22 cellular contexts compared by ENCODE assay signal in genomic region chr16:28061702-28062101, GRCh38. TPM values are rescaled to one million over a fixed set of nuclear protein-coding genes. Genes with fewer than 3 reads are reported as not detected.
DNase-seq lines count a peak whose midpoint lies in the region; ATAC-seq, FAIRE-seq and TF ChIP-seq lines count a peak whose summit lies in the region.
"Had no signal": no experiment of that assay in that cellular context is flagged by ENCODE, and none has a peak within 500 bp of the region (broad histone marks: within the 10 kb centered on the region; RNA-seq: fewer than 3 reads in every experiment).

No MANE protein-coding gene starts in this region.

- no peaks in the 10 kb centered on the region for H3F3A ChIP-seq in GM23338 (replicated peaks; ENCODE audit: low read depth)

- WGBS in spleen, 5 donors = 71 to 77% (median 75%) methylated on average over 4 of the region's 4 CpGs
- WGBS in small intestine, 3 donors = 56 to 72% (median 68%) methylated on average over 4 of the region's 4 CpGs

- TF ChIP-seq CTCF in GM23338 (conservative IDR thresholded peaks at IDR 0.05; ENCODE audit: low read depth in 2 of 2) = no peak
- TF ChIP-seq CTCF in astrocyte (IDR thresholded peaks at IDR 0.05; ENCODE audit: insufficient read depth, low read depth, low read length) = no peak
- TF ChIP-seq CTCF in spleen (IDR thresholded peaks at IDR 0.05 in 8 of 11, conservative IDR thresholded peaks at IDR 0.05 in 3 of 11) = no peak
- TF ChIP-seq CTCF in tibial artery (IDR thresholded peaks at IDR 0.05) = no peak

- FAIRE-seq in astrocyte (lab: Jason Lieb, UNC) (no peak), small intestine (lab: Jason Lieb, UNC) (no peak)
- FAIRE-seq: GM12878, HepG2, K562 had no signal

- H3K4me1 ChIP-seq in GM23338 (ENCODE audit: insufficient read depth) = no peaks in the 10 kb centered on the region; the same call in 1 of the 2 replicates
- H3K4me1 ChIP-seq in astrocyte (ENCODE audit: insufficient read depth, low read length) = no peaks in the 10 kb centered on the region
- peaks cover 0 to 19% (median 13%) of the 10 kb centered on the region in 6 donors for H3K4me1 ChIP-seq in spleen
- peaks cover 0 to 21% (median 13%) of the 10 kb centered on the region in 4 donors for H3K4me1 ChIP-seq in tibial artery
- H3K4me1 ChIP-seq in small intestine (ENCODE audit: control insufficient read depth in 2 of 2, insufficient read depth in 1 of 2, low read depth in 1 of 2, low read length in 1 of 2) = no peaks in the 10 kb centered on the region
- H3K4me1 ChIP-seq: HAP-1 had no signal

- H3K4me2 ChIP-seq in GM23338 = no peak overlapping the region
- H3K4me2 ChIP-seq in astrocyte (ENCODE audit: low read length) = no peak overlapping the region
- H3K4me2 ChIP-seq: BLaER1 had no signal

- H3K9me3 ChIP-seq in astrocyte (ENCODE audit: insufficient read depth, low read depth, low read length) = no peaks in the 10 kb centered on the region
- H3K9me3 ChIP-seq in spleen = no peaks in the 10 kb centered on the region
- H3K9me3 ChIP-seq in tibial artery = no peaks in the 10 kb centered on the region
- H3K9me3 ChIP-seq in small intestine (ENCODE audit: control insufficient read depth, low read depth) = no peaks in the 10 kb centered on the region
- H3K9me3 ChIP-seq: BLaER1, HAP-1 had no signal

- no peaks in the 10 kb centered on the region for H3K9me2 ChIP-seq in GM23338 (ENCODE audit: insufficient read depth)

- H4K20me1 ChIP-seq in GM23338 (replicated peaks; ENCODE audit: insufficient read depth) = no peaks in the 10 kb centered on the region
- H4K20me1 ChIP-seq in astrocyte (ENCODE audit: insufficient read depth, low read length) = no peaks in the 10 kb centered on the region

- ATAC-seq in GM23338 (no peak), naive B cell (ENCODE audit: low read depth in 2 of 2) (no peak)
- ATAC-seq: CD8-positive, alpha-beta T cell; GM12878; K562; Panc1 had no signal

- no peak overlapping the region for H3K27ac ChIP-seq in GM23338 (ENCODE audit: low read depth)
- no peak overlapping the region for H3K27ac ChIP-seq in astrocyte (ENCODE audit: low read depth, low read length)
- no peak overlapping the region for H3K27ac ChIP-seq in spleen
- H3K27ac ChIP-seq in tibial artery = no peak overlapping the region
- H3K27ac ChIP-seq in small intestine (ENCODE audit: low read depth in 1 of 2, low read length in 1 of 2) = no peak overlapping the region
- H3K27ac ChIP-seq: BLaER1, HL-60 had no signal

- H3K27me3 Mint-ChIP-seq in GM23338 (ENCODE audit: insufficient read depth, low read depth, poor library complexity) = peaks cover 39% of the 10 kb centered on the region
- H3K27me3 Mint-ChIP-seq in astrocyte (ENCODE audit: low read depth, unreplicated experiment) = peaks cover 79% of the 10 kb centered on the region
- H3K27me3 Mint-ChIP-seq in naive B cell = peaks cover 42 to 74% (median 71%) of the 10 kb centered on the region in 3 donors

- H3K79me2 ChIP-seq in GM23338 (replicated peaks; ENCODE audit: insufficient read depth) (no peaks in the 10 kb centered on the region), astrocyte (ENCODE audit: insufficient read depth, low read length) (no peaks in the 10 kb centered on the region)

- H3K4me1 Mint-ChIP-seq in GM23338 (no peaks in the 10 kb centered on the region; the same call in 2 of the 3 replicates), astrocyte (ENCODE audit: low read depth, unreplicated experiment) (no peaks in the 10 kb centered on the region), naive B cell (peaks cover 0 to 3% (median 0%) of the 10 kb centered on the region in 3 donors)

- DNase-seq in GM23338 (ENCODE audit: low spot score) = no peak
- DNase-seq in astrocyte (ENCODE audit: low read depth) = no peak
- DNase-seq in naive B cell = no peak
- DNase-seq in spleen = peak; percentile 41
- DNase-seq in NCI-H187 treated with DMSO at 0.1 percent for 48 hours (lab: John Stamatoyannopoulos, UW) = no peak
- DNase-seq in tibial artery = no peak
- DNase-seq in small intestine = no peak
- DNase-seq: CD8-positive, alpha-beta T cell; DND-41; MM.1S; NCI-H1048; NCI-H146; NCI-H2029 treated with DMSO at 0.1 percent for 48 hours; NCI-H345 had no signal

- H2AFZ ChIP-seq in GM23338 (no peak overlapping the region), astrocyte (ENCODE audit: low read depth, low read length) (no peak overlapping the region)

- no peak overlapping the region for H3K9ac ChIP-seq in astrocyte (ENCODE audit: low read length)
- H3K9ac ChIP-seq: BLaER1 had no signal

- intact Hi-C loops in spleen (cut with DNase I; ENCODE audit: low total_unique reads) (no loop called here), tibial artery (cut with DNase I; ENCODE audit: low total_unique reads) (no loop called here)

- no peaks in the 10 kb centered on the region for H3K36me3 Mint-ChIP-seq in GM23338 (ENCODE audit: low read depth)
- H3K36me3 Mint-ChIP-seq in astrocyte (ENCODE audit: low read depth, unreplicated experiment) = no peaks in the 10 kb centered on the region
- H3K36me3 Mint-ChIP-seq in naive B cell = no peaks in the 10 kb centered on the region
- H3K36me3 Mint-ChIP-seq: CD8-positive, alpha-beta T cell had no signal

- H3K9me3 Mint-ChIP-seq in GM23338 (no peaks in the 10 kb centered on the region), astrocyte (ENCODE audit: unreplicated experiment) (peaks cover 6% of the 10 kb centered on the region), naive B cell (no peaks in the 10 kb centered on the region)
- H3K9me3 Mint-ChIP-seq: CD8-positive, alpha-beta T cell had no signal

- H3K27ac Mint-ChIP-seq in GM23338 (no peak overlapping the region), astrocyte (ENCODE audit: unreplicated experiment) (no peak overlapping the region), naive B cell (no peak overlapping the region)
- H3K27ac Mint-ChIP-seq: CD8-positive, alpha-beta T cell had no signal

- H3K36me3 ChIP-seq in GM23338 (ENCODE audit: insufficient read depth) (no peaks in the 10 kb centered on the region), astrocyte (ENCODE audit: insufficient read depth, low read length) (no peaks in the 10 kb centered on the region), spleen (no peaks in the 10 kb centered on the region), tibial artery (no peaks in the 10 kb centered on the region), small intestine (ENCODE audit: control insufficient read depth in 2 of 2, insufficient read depth in 2 of 2, low read length in 2 of 2) (no peaks in the 10 kb centered on the region)
- H3K36me3 ChIP-seq: BLaER1, HAP-1 had no signal

- peaks cover 61% of the 10 kb centered on the region for H3K27me3 ChIP-seq in GM23338 (ENCODE audit: insufficient read depth)
- H3K27me3 ChIP-seq in astrocyte (ENCODE audit: insufficient read depth, low read length) = peaks cover 57% of the 10 kb centered on the region
- peaks cover 0 to 97% (median 31%) of the 10 kb centered on the region in 7 donors for H3K27me3 ChIP-seq in spleen (replicated peaks in 1 of 7)
- H3K27me3 ChIP-seq in tibial artery = peaks cover 0 to 44% of the 10 kb centered on the region in 2 donors
- peaks cover 7 to 15% of the 10 kb centered on the region in 2 donors for H3K27me3 ChIP-seq in small intestine (ENCODE audit: control insufficient read depth in 2 of 2, insufficient read depth in 2 of 2, low read length in 2 of 2)

- peak overlapping the region; percentile 59; the same call in 1 of the 2 replicates for H3K4me3 ChIP-seq in GM23338
- H3K4me3 ChIP-seq in astrocyte (ENCODE audit: insufficient read depth, low read depth, low read length) = no peak overlapping the region
- no peak overlapping the region for H3K4me3 ChIP-seq in spleen
- H3K4me3 ChIP-seq in tibial artery = no peak overlapping the region
- no peak overlapping the region for H3K4me3 ChIP-seq in small intestine (ENCODE audit: low read depth in 1 of 2, low read length in 2 of 2)
- H3K4me3 ChIP-seq: GM12878, HAP-1, K562 had no signal

- H3K4me3 Mint-ChIP-seq in GM23338 (peak overlapping the region; percentile 51), astrocyte (ENCODE audit: unreplicated experiment) (peak overlapping the region; percentile 45), naive B cell (peak overlapping the region in 5 of 8 donors; percentile 36 to 66 (median 45))

- no peak for TF ChIP-seq POLR2A in spleen (IDR thresholded peaks at IDR 0.05)

TF ChIP-seq in GM23338, 12 proteins besides CTCF, POLR2A, EP300 and RAD21 (continues in another document):
- no peak for TF ChIP-seq STAT1 (IDR thresholded peaks at IDR 0.05; ENCODE audit: unreplicated experiment)

RNA-seq across cellular contexts. Expression of gene GSG1L, which starts 1.8 kb away (rescaled TPM):
- total RNA-seq in GM23338 (2014; rRNA removed; shearing (Covaris generic)) = 0.63 TPM in 1 of 2 replicates, not detected in the other
- polyA plus RNA-seq in GM23338 (2016; fragmentation: Nextera tagmentation; extraction: Ambion mirVana) (0.19 and 0.36 TPM in 2 replicates), naive B cell (ENCODE audit: low read depth in 6 of 6) (not detected), spleen (under 1 TPM in 1 of 3 donors, not detected in 2; 0.58 TPM), small intestine (under 1 TPM in 1 of 3 donors, not detected in 2; 0.22 TPM)
- total RNA-seq in astrocyte (not detected in 2 replicates), spleen (under 1 TPM in 3 of 7 donors, not detected in 4; 0.22 to 0.57 (median 0.29) TPM)
- total RNA-seq: CD8-positive, alpha-beta T cell; GM12878; HepG2; HT-29; K562 had no signal
- polyA plus RNA-seq: GM12878, HepG2, K562 had no signal
